25 cellular contexts compared by ENCODE assay signal in the genomic region with DNA sequence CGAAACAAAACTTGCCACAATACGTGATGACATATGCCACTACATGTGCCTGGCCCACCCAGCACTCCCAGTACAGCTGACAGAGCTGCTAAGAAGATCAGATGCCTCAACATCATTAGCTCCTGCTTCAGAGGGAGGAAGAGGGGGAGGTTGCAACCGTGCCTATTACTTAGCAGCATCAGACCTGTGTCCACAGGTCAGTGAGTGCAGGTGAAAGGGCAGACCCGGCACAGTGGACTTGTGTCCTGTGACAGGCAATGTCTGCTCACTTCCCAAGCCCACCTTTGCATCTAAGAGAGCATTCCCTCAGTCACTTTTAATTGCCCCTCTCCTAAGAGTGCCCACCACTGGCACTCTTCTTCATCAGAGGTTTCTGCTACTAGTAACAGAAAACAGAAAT.
"Had no signal": no experiment of that assay in that cellular context is flagged by ENCODE, and none has a peak within 500 bp of the region (broad histone marks: within the 10 kb centered on the region; RNA-seq: fewer than 3 reads in every experiment).

No MANE protein-coding gene starts in this region.

- H3K79me2 ChIP-seq: hepatocyte had no signal

- H3K27me3 ChIP-seq: gastroesophageal sphincter, heart left ventricle, hepatocyte, ovary, sigmoid colon, tibial nerve, upper lobe of left lung, uterus had no signal

- H3K4me2 ChIP-seq: hepatocyte had no signal

- DNase-seq: dorsolateral prefrontal cortex; effector CD4-positive, alpha-beta T cell; endodermal cell; foreskin fibroblast; heart left ventricle; kidney glomerular epithelial cell; natural killer cell; occipital lobe; ovary; posterior cingulate gyrus; psoas muscle; right cardiac atrium; sigmoid colon; stimulated activated CD4-positive, alpha-beta T cell treated with anti-CD3 and anti-CD28 coated beads, Interleukin-2, amount 100 ng/mL, for 24 hours; stimulated activated CD4-positive, alpha-beta T cell treated with anti-CD3 and anti-CD28 coated beads, Interleukin-4, amount 100 ng/mL, for 24 hours; upper lobe of left lung; uterus had no signal

- H3K9me3 ChIP-seq: gastroesophageal sphincter, heart left ventricle, ovary, psoas muscle, sigmoid colon, thoracic aorta, tibial nerve, upper lobe of left lung, uterus had no signal

- H3K4me1 ChIP-seq: psoas muscle had no signal

- ATAC-seq: gastroesophageal sphincter; natural killer cell; psoas muscle; right cardiac atrium; stimulated activated effector memory CD8-positive, alpha-beta T cell treated with anti-CD3 and anti-CD28 coated beads, Interleukin-12 subunit alpha, Interleukin-12 subunit beta, amount 100 ng/mL, for 72 hours had no signal

- H2AFZ ChIP-seq: hepatocyte had no signal

- H3K27ac ChIP-seq: dorsolateral prefrontal cortex, epithelial cell of prostate, gastroesophageal sphincter, heart left ventricle, hepatocyte, ovary, psoas muscle, sigmoid colon, thoracic aorta, tibial nerve, upper lobe of left lung, uterus had no signal

- H3K4me3 ChIP-seq: dorsolateral prefrontal cortex, gastroesophageal sphincter, heart left ventricle, hepatocyte, ovary, psoas muscle, sigmoid colon, thoracic aorta, tibial nerve, upper lobe of left lung, uterus had no signal

- H3K36me3 ChIP-seq: gastroesophageal sphincter, heart left ventricle, ovary, sigmoid colon, thoracic aorta, tibial nerve, upper lobe of left lung, uterus had no signal

- FAIRE-seq: colon, islet of Langerhans had no signal
